In the genomic region with DNA sequence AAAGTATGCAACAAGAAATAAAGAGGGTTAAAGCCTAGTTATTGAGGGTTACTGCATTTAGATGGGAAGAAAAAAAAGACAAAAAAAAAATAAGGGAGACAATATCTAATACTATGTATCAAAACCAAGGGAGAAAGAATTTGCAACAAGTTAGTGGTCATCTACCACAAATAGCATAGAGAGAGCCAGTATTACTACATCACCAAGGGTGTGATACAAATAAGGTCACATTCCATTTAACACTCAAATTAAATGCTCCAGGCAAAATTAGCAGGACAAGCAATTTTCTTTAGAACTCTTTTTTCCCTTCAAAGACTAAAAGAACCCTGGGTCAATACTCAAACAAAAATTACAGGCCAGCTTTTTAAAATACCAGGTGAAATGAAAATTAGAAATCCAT, we compare ENCODE assay signal across 26 cellular contexts.
"Had no signal": no experiment of that assay in that cellular context is flagged by ENCODE, and none has a peak within 500 bp of the region (broad histone marks: within the 10 kb centered on the region; RNA-seq: fewer than 3 reads in every experiment).

No MANE protein-coding gene starts in this region.

- ATAC-seq: activated CD8-positive, alpha-beta T cell treated with anti-CD3 and anti-CD28 coated beads for 36 hours; activated naive CD8-positive, alpha-beta T cell treated with anti-CD3 and anti-CD28 coated beads, Interleukin-2, amount 50 U/mL, for 24 hours; Panc1 had no signal

- H3K4me3 ChIP-seq: SJSA1 had no signal

- DNase-seq: activated CD4-positive, alpha-beta T cell treated with anti-CD3 and anti-CD28 coated beads, Interleukin-2, amount 10 ng/mL, durations not matched to agents 24 days and 14 days; activated CD4-positive, alpha-beta T cell treated with anti-CD3 and anti-CD28 coated beads, Interleukin-2, amount 50 U/mL, for 4 hours; activated CD8-positive, alpha-beta T cell treated with anti-CD3 and anti-CD28 coated beads for 36 hours; activated effector memory CD4-positive, alpha-beta T cell treated with Interleukin-2 at 50 U/mL for 16 hours; activated naive CD4-positive, alpha-beta T cell treated with anti-CD3 and anti-CD28 coated beads, Interleukin-2, amount 10 ng/mL, durations not matched to agents 7 days and 5 days; activated naive CD8-positive, alpha-beta T cell treated with anti-CD3 and anti-CD28 coated beads, Interleukin-2, amount 50 U/mL, for 24 hours; activated T-cell treated with anti-CD3 and anti-CD28 coated beads, Interleukin-2, amount 50 U/mL, for 1 hour; anterior cingulate cortex; caudate nucleus; cerebellar nuclear complex; Kasumi-1; KG1; MM.1S; MV-4-11; NCI-H1092; NCI-H1436 treated with DMSO at 0.1 percent for 48 hours; NCI-H187 treated with DMSO at 0.1 percent for 48 hours; NCI-H2081; NCI-H226; NCI-H446 treated with DMSO at 0.1 percent for 48 hours; NCI-H524; NCI-H69; SHP77 treated with DMSO at 0.1 percent for 48 hours; SK-N-SH had no signal

- H3K9ac ChIP-seq: SK-N-SH had no signal

- H3K27me3 ChIP-seq: SJSA1 had no signal

- H3K4me2 ChIP-seq: SK-N-SH had no signal

- H3K9me3 ChIP-seq: SJSA1, SK-N-SH had no signal

- H3K36me3 ChIP-seq: SJSA1 had no signal

- H3K27ac ChIP-seq: SJSA1 had no signal

- H3K9me2 ChIP-seq: SK-N-SH had no signal
